In genomic region chr2:20035961-20036666, GRCh38 we compare ENCODE assay signal across 10 cellular contexts. TPM values are rescaled to one million over a fixed set of nuclear protein-coding genes. Genes with fewer than 3 reads are reported as not detected.
DNase-seq lines count a peak whose midpoint lies in the region; ATAC-seq lines count a peak whose summit lies in the region.
"Had no signal": no experiment of that assay in that cellular context is flagged by ENCODE, and none has a peak within 500 bp of the region (broad histone marks: within the 10 kb centered on the region; RNA-seq: fewer than 3 reads in every experiment).

No MANE protein-coding gene starts in this region.

- peak overlapping the region; percentile 57 for H3K27ac Mint-ChIP-seq in activated CD8-positive, alpha-beta T cell treated with anti-CD3 and anti-CD28 coated beads, Interleukin-2, amount 10 ng/mL, durations not matched to agents 7 days and 5 days
- H3K27ac Mint-ChIP-seq in natural killer cell treated with Interleukin-12 subunit alpha and Interleukin-12 subunit beta and Interleukin-15 and Interleukin-18, amount 100 ng/mL, for 72 hours, result peak overlapping the region; percentile 2 to 5

- POLR2A ChIA-PET in activated CD8-positive, alpha-beta T cell treated with anti-CD3 and anti-CD28 coated beads, Interleukin-2, amount 10 ng/mL, durations not matched to agents 7 days and 5 days (lab: Charles Lee), result interaction anchor here (0.9 to 1.7 kb wide), 2 partner anchors 16 to 18 kb away, joined by 4 read pairs; partner anchors contain the start of gene LAPTM4A

- H3K9me3 Mint-ChIP-seq in activated CD8-positive, alpha-beta T cell treated with anti-CD3 and anti-CD28 coated beads, Interleukin-2, amount 10 ng/mL, durations not matched to agents 7 days and 5 days (ENCODE audit: insufficient read depth), result no peaks in the 10 kb centered on the region
- H3K9me3 Mint-ChIP-seq in natural killer cell treated with Interleukin-12 subunit alpha and Interleukin-12 subunit beta and Interleukin-15 and Interleukin-18, amount 100 ng/mL, for 72 hours, result no peaks in the 10 kb centered on the region

- H3K4me3 Mint-ChIP-seq in activated CD8-positive, alpha-beta T cell treated with anti-CD3 and anti-CD28 coated beads, Interleukin-2, amount 10 ng/mL, durations not matched to agents 7 days and 5 days, result no peak overlapping the region
- no peak overlapping the region for H3K4me3 Mint-ChIP-seq in natural killer cell treated with Interleukin-12 subunit alpha and Interleukin-12 subunit beta and Interleukin-15 and Interleukin-18, amount 100 ng/mL, for 72 hours

- CTCF ChIA-PET in activated CD8-positive, alpha-beta T cell treated with anti-CD3 and anti-CD28 coated beads, Interleukin-2, amount 10 ng/mL, durations not matched to agents 7 days and 5 days (lab: Charles Lee), result interaction anchor here (3.8 to 4.3 kb wide), 2 partner anchors 14 to 21 kb away, joined by 20 to 25 read pairs; partner anchors contain the start of gene LAPTM4A

- H3K36me3 Mint-ChIP-seq in activated CD8-positive, alpha-beta T cell treated with anti-CD3 and anti-CD28 coated beads, Interleukin-2, amount 10 ng/mL, durations not matched to agents 7 days and 5 days (ENCODE audit: low read depth), result peaks cover 57% of the 10 kb centered on the region
- peaks cover 22% of the 10 kb centered on the region for H3K36me3 Mint-ChIP-seq in natural killer cell treated with Interleukin-12 subunit alpha and Interleukin-12 subunit beta and Interleukin-15 and Interleukin-18, amount 100 ng/mL, for 72 hours

- H3K4me1 Mint-ChIP-seq in activated CD8-positive, alpha-beta T cell treated with anti-CD3 and anti-CD28 coated beads, Interleukin-2, amount 10 ng/mL, durations not matched to agents 7 days and 5 days (ENCODE audit: low read depth), result peaks cover 9% of the 10 kb centered on the region
- H3K4me1 Mint-ChIP-seq in natural killer cell treated with Interleukin-12 subunit alpha and Interleukin-12 subunit beta and Interleukin-15 and Interleukin-18, amount 100 ng/mL, for 72 hours (ENCODE audit: low read depth in 2 of 2), result peaks cover 12 to 14% of the 10 kb centered on the region in 2 donors

- no peak for DNase-seq in activated CD8-positive, alpha-beta T cell treated with anti-CD3 and anti-CD28 coated beads, Interleukin-2, amount 10 ng/mL, durations not matched to agents 7 days and 5 days
- DNase-seq in natural killer cell treated with Interleukin-12 subunit alpha and Interleukin-12 subunit beta and Interleukin-15 and Interleukin-18, amount 100 ng/mL, for 72 hours (ENCODE audit: low spot score), result no peak
- no peak for DNase-seq in stimulated activated naive CD4-positive, alpha-beta T cell (lab: John Stamatoyannopoulos, UW)
- no peak for DNase-seq in amygdala (lab: John Stamatoyannopoulos, UW)
- DNase-seq: activated CD4-positive, alpha-beta T cell treated with anti-CD3 and anti-CD28 coated beads, Interleukin-2, amount 50 U/mL, for 48 hours; brain microvascular endothelial cell; NCI-H1436 had no signal

- no peaks in the 10 kb centered on the region for H3K27me3 Mint-ChIP-seq in activated CD8-positive, alpha-beta T cell treated with anti-CD3 and anti-CD28 coated beads, Interleukin-2, amount 10 ng/mL, durations not matched to agents 7 days and 5 days (ENCODE audit: low read depth)
- H3K27me3 Mint-ChIP-seq in natural killer cell treated with Interleukin-12 subunit alpha and Interleukin-12 subunit beta and Interleukin-15 and Interleukin-18, amount 100 ng/mL, for 72 hours, result no peaks in the 10 kb centered on the region

- ATAC-seq in GM18519 (IDR thresholded peaks at IDR 0.05; ENCODE audit: low FRiP score, unreplicated experiment), result peak; percentile 67
- ATAC-seq in HG03354 (IDR thresholded peaks at IDR 0.05; ENCODE audit: poor library complexity, severe bottlenecking, unreplicated experiment), result peak; percentile 61
- ATAC-seq in activated CD8-positive, alpha-beta T cell treated with anti-CD3 and anti-CD28 coated beads, Interleukin-2, amount 10 ng/mL, durations not matched to agents 7 days and 5 days, result no peak
- no peak for ATAC-seq in natural killer cell treated with Interleukin-12 subunit alpha and Interleukin-12 subunit beta and Interleukin-15 and Interleukin-18, amount 100 ng/mL, for 72 hours
- ATAC-seq in HG02938 (IDR thresholded peaks at IDR 0.05; ENCODE audit: unreplicated experiment), result no peak

RNA-seq across cellular contexts. Expression of gene LAPTM4A, which starts 15.3 kb away (rescaled TPM):
- total RNA-seq in activated CD8-positive, alpha-beta T cell treated with anti-CD3 and anti-CD28 coated beads, Interleukin-2, amount 10 ng/mL, durations not matched to agents 7 days and 5 days, result 10 to 100 TPM; 19.8 to 21.1 TPM
- total RNA-seq in natural killer cell treated with Interleukin-12 subunit alpha and Interleukin-12 subunit beta and Interleukin-15 and Interleukin-18, amount 100 ng/mL, for 72 hours, result 10 to 100 TPM; 13.2 to 37.2 TPM

RNA-seq across cellular contexts. Expression of gene MATN3, which starts 23.6 kb away (rescaled TPM):
- total RNA-seq in activated CD8-positive, alpha-beta T cell treated with anti-CD3 and anti-CD28 coated beads, Interleukin-2, amount 10 ng/mL, durations not matched to agents 7 days and 5 days, result not detected
- total RNA-seq in natural killer cell treated with Interleukin-12 subunit alpha and Interleukin-12 subunit beta and Interleukin-15 and Interleukin-18, amount 100 ng/mL, for 72 hours, result not detected

RNA-seq across cellular contexts. Expression of gene WDR35, which starts 46.2 kb away (rescaled TPM):
- total RNA-seq in activated CD8-positive, alpha-beta T cell treated with anti-CD3 and anti-CD28 coated beads, Interleukin-2, amount 10 ng/mL, durations not matched to agents 7 days and 5 days, result 1 to 10 TPM; 2.9 to 3.9 TPM
- total RNA-seq in natural killer cell treated with Interleukin-12 subunit alpha and Interleukin-12 subunit beta and Interleukin-15 and Interleukin-18, amount 100 ng/mL, for 72 hours, result 10 to 100 TPM in 1 of 2 donors, 1 to 10 TPM in 1; 6.4 to 13.6 TPM

Comparison
In these comparisons a context has a peak if more than half of its experiments do, and no peak if none do; other contexts are left out.
1. ATAC-seq: peak in GM18519 (single experiment) and HG03354 (single experiment); none in activated CD8-positive, alpha-beta T cell treated with anti-CD3 and anti-CD28 coated beads, Interleukin-2, amount 10 ng/mL, durations not matched to agents 7 days and 5 days (single experiment), natural killer cell treated with Interleukin-12 subunit alpha and Interleukin-12 subunit beta and Interleukin-15 and Interleukin-18, amount 100 ng/mL, for 72 hours (0 of 2) and HG02938 (single experiment).